Comparison of ENCODE assay signal across 17 cellular contexts in the genomic region with DNA sequence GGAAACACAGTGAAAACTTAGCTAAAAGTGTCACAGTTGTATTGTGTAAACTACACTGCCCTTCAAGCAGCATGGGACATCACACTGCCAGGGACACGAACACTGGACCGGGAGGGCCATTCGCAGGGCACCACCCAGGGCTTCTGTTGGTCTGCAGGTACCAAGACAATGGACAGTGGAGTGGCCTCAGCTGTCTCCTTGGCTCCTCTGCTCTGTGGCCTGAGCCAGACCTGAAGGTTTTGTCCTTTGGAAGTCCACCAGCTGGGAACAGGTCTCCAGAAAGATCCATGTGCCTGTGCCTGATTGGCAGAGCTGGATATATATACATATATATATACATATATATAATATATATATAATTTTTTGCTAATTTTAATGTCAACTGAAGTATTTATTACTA.
DNase-seq lines count a peak whose midpoint lies in the region; ATAC-seq and TF ChIP-seq lines count a peak whose summit lies in the region.
"Had no signal": no experiment of that assay in that cellular context is flagged by ENCODE, and none has a peak within 500 bp of the region (broad histone marks: within the 10 kb centered on the region; RNA-seq: fewer than 3 reads in every experiment).

No MANE protein-coding gene starts in this region.

- intact Hi-C loops in cardiac septum (cut with DNase I): no loop called here
- intact Hi-C loops in left cardiac atrium (cut with DNase I): no loop called here
- intact Hi-C loops in breast epithelium (cut with DNase I; ENCODE audit: low total_unique reads): no loop called here

- H3K27me3 ChIP-seq in breast epithelium: peaks cover 0 to 17% of the 10 kb centered on the region in 2 donors
- H3K27me3 ChIP-seq: BE2C had no signal

- no peak overlapping the region for H3K27ac ChIP-seq in breast epithelium
- H3K27ac ChIP-seq: GM23248 had no signal

- no peak overlapping the region for H3K4me3 ChIP-seq in breast epithelium
- H3K4me3 ChIP-seq: GM23248 had no signal

- ATAC-seq in left cardiac atrium: no peak
- no peak for ATAC-seq in left lobe of liver
- ATAC-seq: HCT116 had no signal

- no peaks in the 10 kb centered on the region for H3K4me1 ChIP-seq in breast epithelium

- TF ChIP-seq CTCF in breast epithelium (IDR thresholded peaks at IDR 0.05): no peak

- DNase-seq in cardiac septum (ENCODE audit: low spot score): peak; percentile 41
- no peak for DNase-seq in left cardiac atrium
- DNase-seq in cerebellum (ENCODE audit: low spot score): peak; percentile 17
- DNase-seq in left lobe of liver (ENCODE audit: low spot score): peak; percentile 27
- DNase-seq in breast epithelium (ENCODE audit: low spot score in 2 of 2): no peak
- no peak for DNase-seq in NCI-H2227 (lab: John Stamatoyannopoulos, UW; ENCODE audit: unreplicated experiment)
- no peak for DNase-seq in kidney tubule cell (ENCODE audit: low spot score)
- DNase-seq: BE2C; CD4-positive, CD25-positive, alpha-beta regulatory T cell; CD8-positive, alpha-beta memory T cell; COR-L47; DMS 273 treated with DMSO at 0.1 percent for 48 hours; DMS53; DND-41; EL; GM23248 had no signal

- no peaks in the 10 kb centered on the region for H3K9me3 ChIP-seq in breast epithelium
- H3K9me3 ChIP-seq: BE2C had no signal

- no peak for TF ChIP-seq POLR2A in breast epithelium (IDR thresholded peaks at IDR 0.05)

- H3K36me3 ChIP-seq in breast epithelium: no peaks in the 10 kb centered on the region
- H3K36me3 ChIP-seq: BE2C had no signal

Comparison
In these comparisons a context has a peak if more than half of its experiments do, and no peak if none do; other contexts are left out.
1. DNase-seq: peak in cardiac septum (single experiment), cerebellum (single experiment) and left lobe of liver (single experiment); none in left cardiac atrium (single experiment), breast epithelium (0 of 2), NCI-H2227 (single experiment) and kidney tubule cell (single experiment).